In genomic region chr1:210792703-210793102, GRCh38 we compare ENCODE assay signal across 16 cellular contexts.
DNase-seq lines count a peak whose midpoint lies in the region; ATAC-seq and TF ChIP-seq lines count a peak whose summit lies in the region.
"Had no signal": no experiment of that assay in that cellular context is flagged by ENCODE, and none has a peak within 500 bp of the region (broad histone marks: within the 10 kb centered on the region; RNA-seq: fewer than 3 reads in every experiment).

No MANE protein-coding gene starts in this region.

- no peaks in the 10 kb centered on the region for H3K9me3 ChIP-seq in BE2C
- no peaks in the 10 kb centered on the region for H3K9me3 ChIP-seq in esophagus muscularis mucosa
- no peaks in the 10 kb centered on the region for H3K9me3 ChIP-seq in gastrocnemius medialis
- H3K9me3 ChIP-seq: esophagus squamous epithelium, neutrophil had no signal

- in situ Hi-C loops in astrocyte of the spinal cord (cut with HindIII; ENCODE audit: low sequenced_read_pairs) (no loop called here), gastrocnemius medialis (cut with MboI; ENCODE audit: low sequenced_read_pairs in 4 of 4) (no loop called here)

- ATAC-seq in HG02763 (IDR thresholded peaks at IDR 0.05; ENCODE audit: unreplicated experiment) = no peak
- ATAC-seq in gastrocnemius medialis = no peak
- ATAC-seq: activated CD8-positive, alpha-beta T cell treated with anti-CD3 and anti-CD28 coated beads, Interleukin-2, amount 10 ng/mL, durations not matched to agents 7 days and 5 days; left lobe of liver; T-cell had no signal

- H3K27me3 ChIP-seq in BE2C (no peaks in the 10 kb centered on the region), esophagus muscularis mucosa (no peaks in the 10 kb centered on the region), gastrocnemius medialis (no peaks in the 10 kb centered on the region)
- H3K27me3 ChIP-seq: neutrophil had no signal

- intact Hi-C loops in esophagus muscularis mucosa (cut with DNase I) = no loop called here
- intact Hi-C loops in gastrocnemius medialis (cut with DNase I; ENCODE audit: low total_unique reads) = no loop called here

- DNase-seq in BE2C = peak; percentile 18
- peak; percentile 74 for DNase-seq in HS-27A (ENCODE audit: low read depth)
- peak; percentile 83 for DNase-seq in astrocyte of the spinal cord (ENCODE audit: low read depth, low spot score)
- DNase-seq in kidney tubule cell (ENCODE audit: low spot score) = peak; percentile 73
- no peak for DNase-seq in esophagus muscularis mucosa (ENCODE audit: extremely low spot score)
- no peak for DNase-seq in gastrocnemius medialis
- no peak for DNase-seq in SHP77 (lab: John Stamatoyannopoulos, UW)
- DNase-seq: activated CD8-positive, alpha-beta T cell treated with anti-CD3 and anti-CD28 coated beads, Interleukin-2, amount 10 ng/mL, durations not matched to agents 7 days and 5 days; DMS79 treated with DMSO at 0.1 percent for 48 hours; esophagus squamous epithelium; MM.1S; stimulated activated CD4-positive, alpha-beta T cell treated with anti-CD3 and anti-CD28 coated beads, Interleukin-4, amount 100 ng/mL, for 1 hour; T-cell had no signal

- TF ChIP-seq POLR2A in esophagus muscularis mucosa (IDR thresholded peaks at IDR 0.05; ENCODE audit: low read depth) = no peak
- TF ChIP-seq POLR2A in gastrocnemius medialis (IDR thresholded peaks at IDR 0.05) = no peak

- 73% methylated on average over 2 of the region's 2 CpGs for WGBS in esophagus muscularis mucosa

- TF ChIP-seq CTCF in BE2C (IDR thresholded peaks at IDR 0.05; ENCODE audit: low read depth, low read length) (no peak), astrocyte of the spinal cord (IDR thresholded peaks at IDR 0.05; ENCODE audit: low read depth, low read length) (no peak), esophagus muscularis mucosa (IDR thresholded peaks at IDR 0.05) (no peak), gastrocnemius medialis (IDR thresholded peaks at IDR 0.05 in 4 of 5, conservative IDR thresholded peaks at IDR 0.05 in 1 of 5) (no peak)

- TF ChIP-seq EP300 in esophagus muscularis mucosa (IDR thresholded peaks at IDR 0.05) = no peak

- H3K4me3 ChIP-seq in BE2C (ENCODE audit: low read depth, low read length) = no peak overlapping the region
- no peak overlapping the region for H3K4me3 ChIP-seq in astrocyte of the spinal cord (ENCODE audit: low read depth, low read length)
- no peak overlapping the region for H3K4me3 ChIP-seq in esophagus muscularis mucosa
- H3K4me3 ChIP-seq in gastrocnemius medialis = no peak overlapping the region
- H3K4me3 ChIP-seq: esophagus squamous epithelium had no signal

- H3K27ac ChIP-seq in esophagus muscularis mucosa (replicated peaks in 1 of 4) = no peak overlapping the region
- H3K27ac ChIP-seq in gastrocnemius medialis = no peak overlapping the region
- H3K27ac ChIP-seq: esophagus squamous epithelium, neutrophil had no signal

- H3K36me3 ChIP-seq in BE2C = no peaks in the 10 kb centered on the region
- H3K36me3 ChIP-seq in esophagus muscularis mucosa = no peaks in the 10 kb centered on the region
- no peaks in the 10 kb centered on the region for H3K36me3 ChIP-seq in gastrocnemius medialis
- H3K36me3 ChIP-seq: esophagus squamous epithelium, neutrophil had no signal

- peaks cover 20% of the 10 kb centered on the region for H3K4me1 ChIP-seq in BE2C
- H3K4me1 ChIP-seq in esophagus muscularis mucosa = no peaks in the 10 kb centered on the region
- H3K4me1 ChIP-seq in gastrocnemius medialis = no peaks in the 10 kb centered on the region
- H3K4me1 ChIP-seq: esophagus squamous epithelium had no signal

Comparison
In these comparisons a context has a peak if more than half of its experiments do, and no peak if none do; other contexts are left out.
1. DNase-seq: peak in BE2C (single experiment), HS-27A (single experiment), astrocyte of the spinal cord (single experiment) and kidney tubule cell (single experiment); none in esophagus muscularis mucosa (single experiment), gastrocnemius medialis (0 of 2) and SHP77 (0 of 2).